In genomic region chr5:78359455-78359830, GRCh38 we compare ENCODE assay signal across 7 cellular contexts. TPM values are rescaled to one million over a fixed set of nuclear protein-coding genes. Genes with fewer than 3 reads are reported as not detected.
DNase-seq lines count a peak whose midpoint lies in the region; ATAC-seq and TF ChIP-seq lines count a peak whose summit lies in the region.
"Not testable (repeated sequence)": the region's sequence is repeated elsewhere in the genome, so short reads cannot be mapped to it uniquely, and the experiment has no call there.

No MANE protein-coding gene starts in this region.

- H3K36me3 ChIP-seq in Panc1 (ENCODE audit: control insufficient read depth, insufficient read depth, low read length); muscle layer of duodenum (ENCODE audit: control insufficient read depth in 1 of 2, insufficient read depth in 2 of 2, low read length in 2 of 2); skeletal muscle tissue (ENCODE audit: control insufficient read depth in 3 of 3, insufficient read depth in 3 of 3, low read length in 3 of 3): not testable (repeated sequence)

- in situ Hi-C loops in Panc1 (cut with HindIII; ENCODE audit: low pct_unique_long_range_greater_than_20kb, low sequenced_read_pairs), result not testable (repeated sequence)

- H3K27me3 ChIP-seq in Panc1 (ENCODE audit: control insufficient read depth, insufficient read depth, low read length); right cardiac atrium (ENCODE audit: control insufficient read depth, insufficient read depth); muscle layer of duodenum (ENCODE audit: low read depth, low read length); skeletal muscle tissue (ENCODE audit: control insufficient read depth in 3 of 3, insufficient read depth in 3 of 3, low read length in 3 of 3): not testable (repeated sequence)

- peak overlapping the region; percentile 84 to 96 (median 87) for H3K9ac ChIP-seq in skeletal muscle tissue (ENCODE audit: low read depth in 1 of 3, low read length in 3 of 3)

- not testable (repeated sequence) for H3K9me3 ChIP-seq in Panc1 (ENCODE audit: control insufficient read depth, insufficient read depth, low read depth, low read length); right cardiac atrium (ENCODE audit: control insufficient read depth, low read length); muscle layer of duodenum (ENCODE audit: control insufficient read depth in 1 of 2, low read length in 2 of 2); skeletal muscle tissue (ENCODE audit: control insufficient read depth in 3 of 3, low read length in 3 of 3)

- POLR2A ChIA-PET in Panc1 (lab: Charles Lee), result not testable (repeated sequence)

- peak overlapping the region; percentile 97 for H3K27ac Mint-ChIP-seq in activated naive CD4-positive, alpha-beta T cell treated with anti-CD3 and anti-CD28 coated beads for 36 hours
- H3K27ac Mint-ChIP-seq in dendritic cell treated with granulocyte-macrophage colony-stimulating factor and Interleukin-4, amounts not matched to agents 40 ng/mL and 50 ng/mL, for 4 days, result peak overlapping the region; percentile 97

- peaks cover 24% of the 10 kb centered on the region for H3K4me1 ChIP-seq in Panc1 (ENCODE audit: control insufficient read depth, insufficient read depth, low read length)
- H3K4me1 ChIP-seq in right cardiac atrium (ENCODE audit: control insufficient read depth, insufficient read depth, low read length), result not testable (repeated sequence)
- H3K4me1 ChIP-seq in muscle layer of duodenum (ENCODE audit: control insufficient read depth in 1 of 2, insufficient read depth in 2 of 2, low read length in 2 of 2), result peaks cover 6 to 20% of the 10 kb centered on the region in 2 donors
- peaks cover 6 to 24% (median 23%) of the 10 kb centered on the region in 3 donors for H3K4me1 ChIP-seq in skeletal muscle tissue (ENCODE audit: control insufficient read depth in 3 of 3, insufficient read depth in 3 of 3, low read length in 3 of 3)

- not testable (repeated sequence) for ATAC-seq in Panc1, right cardiac atrium

- not testable (repeated sequence) for H3K27me3 Mint-ChIP-seq in activated naive CD4-positive, alpha-beta T cell treated with anti-CD3 and anti-CD28 coated beads for 36 hours (ENCODE audit: low read depth); dendritic cell treated with granulocyte-macrophage colony-stimulating factor and Interleukin-4, amounts not matched to agents 40 ng/mL and 50 ng/mL, for 4 days

- H3K27ac ChIP-seq in Panc1 (ENCODE audit: low read length) (peak overlapping the region; percentile 95), muscle layer of duodenum (ENCODE audit: low read length) (peak overlapping the region; percentile 89)
- not testable (repeated sequence) for H3K27ac ChIP-seq in right cardiac atrium (ENCODE audit: low read length); skeletal muscle tissue (ENCODE audit: low read depth, low read length)

- not testable (repeated sequence) for BruUV-seq in Panc1 (replicated peaks; lab: Mats Ljungman, UMichigan)

- not testable (repeated sequence) for TF ChIP-seq CTCF in GM12875 (IDR thresholded peaks at IDR 0.05; ENCODE audit: borderline replicate concordance, insufficient read depth, low read depth, low read length); Panc1 (IDR thresholded peaks at IDR 0.05)

- peak overlapping the region; percentile 95 for H3K4me3 Mint-ChIP-seq in activated naive CD4-positive, alpha-beta T cell treated with anti-CD3 and anti-CD28 coated beads for 36 hours
- peak overlapping the region; percentile 93 for H3K4me3 Mint-ChIP-seq in dendritic cell treated with granulocyte-macrophage colony-stimulating factor and Interleukin-4, amounts not matched to agents 40 ng/mL and 50 ng/mL, for 4 days

- CTCF ChIA-PET in Panc1 (lab: Charles Lee), result not testable (repeated sequence)
- CTCF ChIA-PET in activated naive CD4-positive, alpha-beta T cell treated with anti-CD3 and anti-CD28 coated beads for 36 hours (lab: Charles Lee), result interaction anchor here (1.8 kb wide), 2 partner anchors 13 to 64 kb away, joined by 6 read pairs; no protein-coding TSS in a partner anchor

- H3K9me3 Mint-ChIP-seq in activated naive CD4-positive, alpha-beta T cell treated with anti-CD3 and anti-CD28 coated beads for 36 hours; dendritic cell treated with granulocyte-macrophage colony-stimulating factor and Interleukin-4, amounts not matched to agents 40 ng/mL and 50 ng/mL, for 4 days: not testable (repeated sequence)

- H3K4me3 ChIP-seq in GM12875 (ENCODE audit: low read depth, low read length) (peak overlapping the region; percentile 99), Panc1 (ENCODE audit: low read depth in 2 of 2, low read length in 2 of 2) (peak overlapping the region; percentile 97), right cardiac atrium (ENCODE audit: low read length) (peak overlapping the region; percentile 56), muscle layer of duodenum (ENCODE audit: low read depth in 1 of 2, low read length in 2 of 2) (peak overlapping the region; percentile 73 to 99), skeletal muscle tissue (ENCODE audit: low read length in 3 of 3) (peak overlapping the region; percentile 91 to 98 (median 98))

- H3K4me1 Mint-ChIP-seq in activated naive CD4-positive, alpha-beta T cell treated with anti-CD3 and anti-CD28 coated beads for 36 hours (ENCODE audit: low read depth), result peaks cover 32% of the 10 kb centered on the region
- peaks cover 44% of the 10 kb centered on the region for H3K4me1 Mint-ChIP-seq in dendritic cell treated with granulocyte-macrophage colony-stimulating factor and Interleukin-4, amounts not matched to agents 40 ng/mL and 50 ng/mL, for 4 days (ENCODE audit: low read depth)

- intact Hi-C loops in Panc1 (cut with micrococcal nuclease; ENCODE audit: unreplicated experiment); dendritic cell treated with granulocyte-macrophage colony-stimulating factor and Interleukin-4, amounts not matched to agents 40 ng/mL and 50 ng/mL, for 4 days (cut with micrococcal nuclease): not testable (repeated sequence)
- intact Hi-C loops in activated naive CD4-positive, alpha-beta T cell treated with anti-CD3 and anti-CD28 coated beads for 36 hours (cut with micrococcal nuclease), result loop anchor here (1.0 kb wide), 2 partner anchors 583 to 867 kb away; partner anchors contain the start of genes TBCA and WDR41
- intact Hi-C loops in right cardiac atrium (cut with DNase I), result loop anchor here in 3 of 4 donors (5.0 kb wide), 1 partner anchor 62 kb away; no protein-coding TSS in a partner anchor

- 80% methylated on average over 19 of the region's 19 CpGs for WGBS in right cardiac atrium

- H3K36me3 Mint-ChIP-seq in activated naive CD4-positive, alpha-beta T cell treated with anti-CD3 and anti-CD28 coated beads for 36 hours (ENCODE audit: low read depth), result peaks cover 19% of the 10 kb centered on the region
- H3K36me3 Mint-ChIP-seq in dendritic cell treated with granulocyte-macrophage colony-stimulating factor and Interleukin-4, amounts not matched to agents 40 ng/mL and 50 ng/mL, for 4 days (ENCODE audit: low read depth), result peaks cover 20% of the 10 kb centered on the region

- not testable (repeated sequence) for DNase-seq in Panc1 (ENCODE audit: low read depth, low spot score); activated naive CD4-positive, alpha-beta T cell treated with anti-CD3 and anti-CD28 coated beads for 36 hours
- peak in 1 of 3 donors; percentile 54 for DNase-seq in right cardiac atrium

RNA-seq across cellular contexts. Expression of gene SCAMP1, which starts 1.0 kb away (rescaled TPM):
- total RNA-seq in Panc1 (2021; ENCODE audit: unreplicated experiment) (51.3 TPM), right cardiac atrium (10 to 100 TPM; 37.9 to 44.1 (median 40.4) TPM), skeletal muscle tissue (45.4 TPM)
- polyA plus RNA-seq in Panc1 (2012; ENCODE audit: insufficient read length), result 24.6 TPM
- total RNA-seq in activated naive CD4-positive, alpha-beta T cell treated with anti-CD3 and anti-CD28 coated beads for 36 hours, result 10 to 100 TPM in 1 of 2 experiments, 1 to 10 TPM in 1; 9.7 to 10.3 TPM
- polyA plus RNA-seq in right cardiac atrium, result 14.6 TPM
